In genomic region chr18:26480897-26481795, GRCh38 we compare ENCODE assay signal across 8 cellular contexts.
DNase-seq lines count a peak whose midpoint lies in the region; TF ChIP-seq lines count a peak whose summit lies in the region.

No MANE protein-coding gene starts in this region.

- H3K4me3 ChIP-seq in osteoblast (ENCODE audit: insufficient read depth, low read length) (peak overlapping the region; percentile 41), HAP-1 (no peak overlapping the region), left ventricle myocardium inferior (no peak overlapping the region)

- H3K27ac ChIP-seq in osteoblast (ENCODE audit: low read depth, low read length) (peak overlapping the region; percentile 86), left ventricle myocardium inferior (replicated peaks) (no peak overlapping the region)

- H3K9me3 ChIP-seq in osteoblast (ENCODE audit: low read depth, low read length) (no peaks in the 10 kb centered on the region), HAP-1 (no peaks in the 10 kb centered on the region), left ventricle myocardium inferior (replicated peaks) (no peaks in the 10 kb centered on the region)

- no peaks in the 10 kb centered on the region for H4K20me1 ChIP-seq in osteoblast (ENCODE audit: insufficient read depth, low read length)

- H3K4me1 ChIP-seq in osteoblast (ENCODE audit: insufficient read depth, low read length) = peaks cover 42% of the 10 kb centered on the region
- peaks cover 29% of the 10 kb centered on the region for H3K4me1 ChIP-seq in HAP-1
- no peaks in the 10 kb centered on the region for H3K4me1 ChIP-seq in left ventricle myocardium inferior

- H3K79me2 ChIP-seq in osteoblast (ENCODE audit: insufficient read depth, low read length) = no peaks in the 10 kb centered on the region

- DNase-seq in Daoy (ENCODE audit: low read depth) (peak; percentile 81), LHCN-M2 (ENCODE audit: low read depth) (peak; percentile 87), dermis blood vessel endothelial cell (peak; percentile 79), osteoblast (ENCODE audit: insufficient read length, low spot score, missing footprints) (peak; percentile 92), NCI-H748 treated with DMSO at 0.1 percent for 48 hours (lab: John Stamatoyannopoulos, UW) (no peak), HAP-1 (ENCODE audit: low spot score in 2 of 2) (no peak), left ventricle myocardium inferior (no peak)
- no peak for DNase-seq in activated CD8-positive, alpha-beta memory T cell treated with anti-CD3 and anti-CD28 coated beads, Interleukin-2, amount 50 U/mL, for 4 hours

- H3K4me2 ChIP-seq in osteoblast (ENCODE audit: insufficient read depth, low read length) = peak overlapping the region; percentile 80

- intact Hi-C loops in left ventricle myocardium inferior (cut with micrococcal nuclease) = no loop called here

- H2AFZ ChIP-seq in osteoblast (ENCODE audit: low read length) = peak overlapping the region; percentile 54

- H3K36me3 ChIP-seq in osteoblast (ENCODE audit: insufficient read depth, low read length) (no peaks in the 10 kb centered on the region), HAP-1 (replicated peaks) (no peaks in the 10 kb centered on the region), left ventricle myocardium inferior (no peaks in the 10 kb centered on the region)

- TF ChIP-seq CTCF in osteoblast (IDR thresholded peaks at IDR 0.05; ENCODE audit: extremely low read depth, low read depth, low read length) = no peak
- no peak for TF ChIP-seq CTCF in left ventricle myocardium inferior (IDR thresholded peaks at IDR 0.05; ENCODE audit: borderline replicate concordance)

- in situ Hi-C loops in HAP-1 (cut with MboI; ENCODE audit: low sequenced_read_pairs) = no loop called here

- no peaks in the 10 kb centered on the region for H3K27me3 ChIP-seq in osteoblast (ENCODE audit: insufficient read depth, low read length)
- no peaks in the 10 kb centered on the region for H3K27me3 ChIP-seq in HAP-1 (ENCODE audit: low read depth)
- no peaks in the 10 kb centered on the region for H3K27me3 ChIP-seq in left ventricle myocardium inferior (ENCODE audit: low read depth)

Comparison
In these comparisons a context has a peak if more than half of its experiments do, and no peak if none do; other contexts are left out.
1. DNase-seq: peak in Daoy (single experiment), LHCN-M2 (single experiment), dermis blood vessel endothelial cell (single experiment) and osteoblast (single experiment); none in NCI-H748 treated with DMSO at 0.1 percent for 48 hours (single experiment), HAP-1 (0 of 2), left ventricle myocardium inferior (single experiment) and activated CD8-positive, alpha-beta memory T cell treated with anti-CD3 and anti-CD28 coated beads, Interleukin-2, amount 50 U/mL, for 4 hours (single experiment).